Comparison of ENCODE assay signal across 1 cellular context in genomic region chr5:124655943-124656459, GRCh38.
A peak's percentile ranks its signal among the peaks of the same experiment; 100 is the strongest.
TF ChIP-seq lines count a peak whose summit lies in the region.

No MANE protein-coding gene starts in this region.

TF ChIP-seq in HEK293, 187 proteins besides CTCF, POLR2A, EP300 and RAD21 (continued from another document and continues in another):
- TF ChIP-seq ZNF513 (tag by site-specific recombination; IDR thresholded peaks at IDR 0.05) (peak; percentile 40; the same call in 1 of the 2 replicates), ZNF140 (tag by site-specific recombination; IDR thresholded peaks at IDR 0.05) (no peak), ZSCAN23 (tag by site-specific recombination; IDR thresholded peaks at IDR 0.05) (peak; percentile 97), REST (tag by site-specific recombination; IDR thresholded peaks at IDR 0.05) (peak; percentile 13; the same call in 1 of the 2 replicates), KLF9 (tag by site-specific recombination; IDR thresholded peaks at IDR 0.05; ENCODE audit: low read depth) (peak; percentile 21; the same call in 1 of the 2 replicates), ZNF701 (tag by site-specific recombination; IDR thresholded peaks at IDR 0.05) (no peak), PRDM4 (tag by site-specific recombination; IDR thresholded peaks at IDR 0.05) (peak; percentile 98), ZFP3 (tag by site-specific recombination; IDR thresholded peaks at IDR 0.05; ENCODE audit: low read depth) (no peak), ZNF473 (tag by site-specific recombination; IDR thresholded peaks at IDR 0.05) (no peak), ZSCAN16 (tag by site-specific recombination; IDR thresholded peaks at IDR 0.05) (peak; percentile 62; the same call in 1 of the 2 replicates), ZNF114 (tag by site-specific recombination; IDR thresholded peaks at IDR 0.05) (no peak), ZNF148 (tag by site-specific recombination; IDR thresholded peaks at IDR 0.05; ENCODE audit: borderline replicate concordance) (no peak), MEIS1 (CRISPR knock-in tag; IDR thresholded peaks at IDR 0.05; ENCODE audit: borderline replicate concordance) (no peak), ZNF600 (tag by site-specific recombination; IDR thresholded peaks at IDR 0.05) (peak; percentile 82), ZBTB7A (tag by site-specific recombination; IDR thresholded peaks at IDR 0.05; ENCODE audit: low read depth) (no peak), HOXD13 (CRISPR knock-in tag; IDR thresholded peaks at IDR 0.05; ENCODE audit: borderline replicate concordance) (peak; percentile 79; the same call in 1 of the 2 replicates), ZNF548 (tag by site-specific recombination; IDR thresholded peaks at IDR 0.05) (no peak), ZNF76 (tag by site-specific recombination; IDR thresholded peaks at IDR 0.05; ENCODE audit: borderline replicate concordance, low read depth) (peak; percentile 63; the same call in 1 of the 2 replicates), ZNF792 (tag by site-specific recombination; IDR thresholded peaks at IDR 0.05) (no peak), ZIC2 (tag by site-specific recombination; IDR thresholded peaks at IDR 0.05) (peak; percentile 93), ZNF157 (tag by site-specific recombination; IDR thresholded peaks at IDR 0.05) (no peak), ZNF529 (tag by site-specific recombination; IDR thresholded peaks at IDR 0.05; ENCODE audit: insufficient replicate concordance) (no peak), ZNF335 (tag by site-specific recombination; conservative IDR thresholded peaks at IDR 0.05) (no peak; the same call in 1 of the 2 replicates), GLI2 (tag by site-specific recombination; IDR thresholded peaks at IDR 0.05; ENCODE audit: borderline replicate concordance, low read depth) (peak; percentile 99), ZBTB17 (tag by site-specific recombination; IDR thresholded peaks at IDR 0.05) (peak; percentile 95), ZNF169 (tag by site-specific recombination; IDR thresholded peaks at IDR 0.05) (no peak), IKZF3 (tag by site-specific recombination; IDR thresholded peaks at IDR 0.05) (peak; percentile 99), ZNF132 (tag by site-specific recombination; IDR thresholded peaks at IDR 0.05; ENCODE audit: borderline replicate concordance) (no peak), ZNF398 (tag by site-specific recombination; IDR thresholded peaks at IDR 0.05) (peak; percentile 38), ZNF423 (tag by site-specific recombination; IDR thresholded peaks at IDR 0.05) (peak; percentile 57; the same call in 1 of the 2 replicates), SCRT1 (tag by site-specific recombination; IDR thresholded peaks at IDR 0.05; ENCODE audit: borderline replicate concordance) (peak; percentile 78; the same call in 1 of the 2 replicates), ZNF24 (tag by site-specific recombination; IDR thresholded peaks at IDR 0.05) (peak; percentile 97), ZNF580 (tag by site-specific recombination; IDR thresholded peaks at IDR 0.05) (peak; percentile 95), ZBTB21 (tag by site-specific recombination; IDR thresholded peaks at IDR 0.05) (peak; percentile 71), ZNF18 (tag by site-specific recombination; IDR thresholded peaks at IDR 0.05) (peak; percentile 97), ZNF366 (tag by site-specific recombination; conservative IDR thresholded peaks at IDR 0.05) (peak; percentile 94), ZNF292 (tag by site-specific recombination; IDR thresholded peaks at IDR 0.05; ENCODE audit: borderline replicate concordance, low read depth) (no peak), BCL11B (tag by site-specific recombination; IDR thresholded peaks at IDR 0.05; ENCODE audit: low read depth) (peak; percentile 83), ZNF664 (tag by site-specific recombination; IDR thresholded peaks at IDR 0.05) (peak; percentile 97), ZNF791 (tag by site-specific recombination; IDR thresholded peaks at IDR 0.05) (no peak), ZNF19 (tag by site-specific recombination; IDR thresholded peaks at IDR 0.05; ENCODE audit: low read depth) (no peak), KLF1 (tag by site-specific recombination; IDR thresholded peaks at IDR 0.05) (peak; percentile 76), ZNF223 (tag by site-specific recombination; IDR thresholded peaks at IDR 0.05) (peak; percentile 14; the same call in 1 of the 2 replicates), ZBTB26 (tag by site-specific recombination; optimal IDR thresholded peaks at IDR 0.05) (no peak), ZEB2 (tag by site-specific recombination; IDR thresholded peaks at IDR 0.05) (peak; percentile 98), WT1 (tag by site-specific recombination; IDR thresholded peaks at IDR 0.05) (peak; percentile 98), ZNF324 (tag by site-specific recombination; IDR thresholded peaks at IDR 0.05) (peak; percentile 44; the same call in 1 of the 2 replicates), ZNF266 (tag by site-specific recombination; IDR thresholded peaks at IDR 0.05; ENCODE audit: low read depth) (no peak), SP2 (tag by site-specific recombination; IDR thresholded peaks at IDR 0.05) (0 out of 2 replicates have a peak, but pooled peaks have one; percentile 11), ZSCAN4 (tag by site-specific recombination; IDR thresholded peaks at IDR 0.05) (peak; percentile 75), GLIS2 (tag by site-specific recombination; IDR thresholded peaks at IDR 0.05) (peak; percentile 22; the same call in 1 of the 2 replicates), KLF10 (tag by site-specific recombination; IDR thresholded peaks at IDR 0.05) (peak; percentile 87), GFI1B (tag by site-specific recombination; IDR thresholded peaks at IDR 0.05) (peak; percentile 98), TCF7L2 (IDR thresholded peaks at IDR 0.05; ENCODE audit: borderline replicate concordance, low read depth, low read length) (peak; percentile 98)
